8 cellular contexts compared by ENCODE assay signal in the genomic region with DNA sequence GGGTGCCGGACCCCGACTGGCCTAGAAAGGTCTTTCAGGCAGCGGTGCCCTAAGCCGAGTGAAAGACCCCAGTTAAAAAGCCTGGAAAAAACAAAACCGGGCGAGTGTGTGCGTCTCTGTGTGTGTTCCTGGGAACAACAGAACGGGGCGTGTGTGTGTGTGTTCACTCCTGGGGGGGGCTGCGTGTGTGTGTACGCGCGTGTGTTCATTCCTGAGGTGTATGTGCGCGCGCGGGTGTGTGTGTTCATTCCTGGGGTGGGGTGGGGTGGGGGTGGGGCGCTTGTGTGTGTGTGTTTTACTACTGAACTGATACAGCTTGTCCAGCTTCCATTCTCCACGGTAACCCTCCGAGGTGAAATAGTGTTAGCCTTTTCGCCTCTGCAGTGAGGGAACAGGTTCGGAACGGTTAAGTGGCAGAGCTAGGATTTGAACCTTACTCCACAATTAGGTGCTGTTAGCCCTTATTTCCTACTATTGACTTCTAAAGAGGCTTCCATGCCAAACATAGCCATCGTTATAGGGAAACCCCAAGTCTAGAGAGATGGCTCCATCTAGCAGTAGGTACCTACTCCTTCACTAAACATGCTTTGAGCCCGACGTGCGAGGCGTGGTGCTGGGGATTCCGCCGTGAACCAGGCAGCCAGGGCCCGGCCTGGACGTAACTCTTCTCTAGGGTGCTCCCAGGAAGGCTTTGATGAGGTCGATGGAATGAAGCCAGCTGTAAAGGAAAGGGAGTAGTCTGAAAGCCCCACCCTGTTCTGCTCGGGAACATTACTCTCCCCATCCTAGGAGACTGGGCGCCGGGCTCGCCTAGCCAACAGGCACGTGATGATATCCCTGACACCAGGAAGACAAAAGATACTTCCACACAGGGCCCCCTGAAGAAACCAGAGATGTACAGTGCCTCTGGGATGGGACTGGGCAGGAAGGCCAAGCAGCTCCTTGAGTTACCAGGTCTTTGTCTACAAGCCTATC. TPM values are rescaled to one million over a fixed set of nuclear protein-coding genes. Genes with fewer than 3 reads are reported as not detected.
A peak's percentile ranks its signal among the peaks of the same experiment; 100 is the strongest.
DNase-seq lines count a peak whose midpoint lies in the region; FAIRE-seq and TF ChIP-seq lines count a peak whose summit lies in the region.

No MANE protein-coding gene starts in this region.

- intact Hi-C loops in breast epithelium (cut with DNase I; ENCODE audit: low total_unique reads): no loop called here

- no peaks in the 10 kb centered on the region for H3K9me3 ChIP-seq in OCI-LY3 (ENCODE audit: insufficient read depth, low read length)
- no peaks in the 10 kb centered on the region for H3K9me3 ChIP-seq in breast epithelium
- H3K9me3 ChIP-seq in small intestine (ENCODE audit: control insufficient read depth, low read depth): no peaks in the 10 kb centered on the region

- H3K79me2 ChIP-seq in OCI-LY3 (ENCODE audit: low read length): peaks cover 39% of the 10 kb centered on the region

- H3K4me3 ChIP-seq in GM12864 (ENCODE audit: low read depth, low read length): peak overlapping the region; percentile 95
- H3K4me3 ChIP-seq in OCI-LY3 (ENCODE audit: low read length): peak overlapping the region; percentile 86
- peak overlapping the region; percentile 92 to 99 (median 98) for H3K4me3 ChIP-seq in breast epithelium
- H3K4me3 ChIP-seq in small intestine (ENCODE audit: low read depth in 1 of 2, low read length in 2 of 2): peak overlapping the region; percentile 92 to 95

- H3K27ac ChIP-seq in OCI-LY3 (ENCODE audit: low read length): peak overlapping the region; percentile 77
- H3K27ac ChIP-seq in breast epithelium: peak overlapping the region; percentile 100
- peak overlapping the region; percentile 98 to 100 for H3K27ac ChIP-seq in small intestine (ENCODE audit: low read depth in 1 of 2, low read length in 1 of 2)

- 9 to 16% (median 9%) methylated on average over 38 of the region's 38 CpGs for WGBS in small intestine, 3 donors

- no peaks in the 10 kb centered on the region for H3K27me3 ChIP-seq in OCI-LY3 (ENCODE audit: low read depth, low read length)
- H3K27me3 ChIP-seq in breast epithelium: no peaks in the 10 kb centered on the region
- H3K27me3 ChIP-seq in small intestine (ENCODE audit: control insufficient read depth in 2 of 2, insufficient read depth in 2 of 2, low read length in 2 of 2): no peaks in the 10 kb centered on the region

- peaks cover 27% of the 10 kb centered on the region for H4K20me1 ChIP-seq in OCI-LY3 (ENCODE audit: insufficient read depth, low read length)

- peaks cover 5% of the 10 kb centered on the region for H3K36me3 ChIP-seq in OCI-LY3 (replicated peaks; ENCODE audit: low read depth, low read length)
- H3K36me3 ChIP-seq in breast epithelium: no peaks in the 10 kb centered on the region
- no peaks in the 10 kb centered on the region for H3K36me3 ChIP-seq in small intestine (ENCODE audit: control insufficient read depth in 2 of 2, insufficient read depth in 2 of 2, low read length in 2 of 2)

- no peak for TF ChIP-seq CTCF in GM12864 (IDR thresholded peaks at IDR 0.05; ENCODE audit: low read depth, low read length, missing control alignments)
- no peak for TF ChIP-seq CTCF in OCI-LY3 (IDR thresholded peaks at IDR 0.05; ENCODE audit: low read depth, low read length)
- no peak for TF ChIP-seq CTCF in breast epithelium (IDR thresholded peaks at IDR 0.05)

- H3K9ac ChIP-seq in OCI-LY3 (ENCODE audit: low read length): peak overlapping the region; percentile 81

- FAIRE-seq in small intestine (lab: Jason Lieb, UNC): no peak

- H2AFZ ChIP-seq in OCI-LY3 (ENCODE audit: low read depth, low read length): peak overlapping the region; percentile 61; the same call in 1 of the 2 replicates

- peak overlapping the region; percentile 79 for H3K4me2 ChIP-seq in OCI-LY3 (ENCODE audit: low read length)

- no peak for TF ChIP-seq POLR2A in breast epithelium (IDR thresholded peaks at IDR 0.05)

- H3K4me1 ChIP-seq in OCI-LY3 (ENCODE audit: low read length) (peaks cover 14% of the 10 kb centered on the region), breast epithelium (peaks cover 0 to 15% of the 10 kb centered on the region in 2 donors), small intestine (ENCODE audit: control insufficient read depth in 2 of 2, insufficient read depth in 1 of 2, low read depth in 1 of 2, low read length in 1 of 2) (peaks cover 2 to 3% of the 10 kb centered on the region in 2 donors)

- DNase-seq in AG08395 (ENCODE audit: low spot score): peak; percentile 69
- DNase-seq in GM12864 (ENCODE audit: low read depth): peak; percentile 30
- DNase-seq in HT-29 (ENCODE audit: low spot score): peak; percentile 87
- DNase-seq in breast epithelium (ENCODE audit: low spot score in 2 of 2): peak in 1 of 2 donors; percentile 63
- peak; percentile 79 for DNase-seq in inferior parietal cortex (ENCODE audit: extremely low spot score)
- DNase-seq in small intestine: peak; percentile 97
- no peak for DNase-seq in activated CD4-positive, alpha-beta T cell treated with anti-CD3 and anti-CD28 coated beads, Interleukin-2, amount 50 U/mL, for 1 hour

RNA-seq across cellular contexts. Expression of a gene that starts 0.7 kb away (rescaled TPM):
- total RNA-seq in HT-29 (2014; rRNA removed; shearing (Covaris generic)): 82.2 and 87.7 TPM in 2 replicates
- 100 to 1,000 TPM; 158 to 291 (median 259) TPM for total RNA-seq in breast epithelium
- polyA plus RNA-seq in small intestine: 100 to 1,000 TPM; 476 to 538 (median 497) TPM

RNA-seq across cellular contexts. Expression of a gene that starts 48.4 kb away (rescaled TPM):
- total RNA-seq in HT-29 (2014; rRNA removed; shearing (Covaris generic)): 212 and 215 TPM in 2 replicates
- 100 to 1,000 TPM; 101 to 152 (median 121) TPM for total RNA-seq in breast epithelium
- polyA plus RNA-seq in small intestine: 10 to 100 TPM; 42.4 to 47.5 (median 46.1) TPM
